ENCODE assay signal across 12 cellular contexts in genomic region chr6:36364669-36365479, GRCh38. TPM values are rescaled to one million over a fixed set of nuclear protein-coding genes. Genes with fewer than 3 reads are reported as not detected.
A peak's percentile ranks its signal among the peaks of the same experiment; 100 is the strongest.
DNase-seq lines count a peak whose midpoint lies in the region; ATAC-seq and FAIRE-seq lines count a peak whose summit lies in the region.
"Had no signal": no experiment of that assay in that cellular context is flagged by ENCODE, and none has a peak within 500 bp of the region (broad histone marks: within the 10 kb centered on the region; RNA-seq: fewer than 3 reads in every experiment).

No MANE protein-coding gene starts in this region.

- peak overlapping the region; percentile 65 to 92 (median 90) for H3K27ac Mint-ChIP-seq in IgD-negative memory B cell
- peak overlapping the region; percentile 59 for H3K27ac Mint-ChIP-seq in dendritic cell treated with granulocyte-macrophage colony-stimulating factor and Interleukin-4, amounts not matched to agents 40 ng/mL and 50 ng/mL, for 4 days

- H3K27me3 ChIP-seq in right cardiac atrium (ENCODE audit: control insufficient read depth, insufficient read depth): no peaks in the 10 kb centered on the region

- intact Hi-C loops in dendritic cell treated with granulocyte-macrophage colony-stimulating factor and Interleukin-4, amounts not matched to agents 40 ng/mL and 50 ng/mL, for 4 days (cut with micrococcal nuclease): loop anchor here (5.0 to 10.0 kb wide), 2 partner anchors 243 to 330 kb away; no protein-coding TSS in a partner anchor
- intact Hi-C loops in right cardiac atrium (cut with DNase I): loop anchor here in 2 of 4 donors (10.0 kb wide), 1 partner anchor 240 kb away; no protein-coding TSS in a partner anchor

- no peaks in the 10 kb centered on the region for H3K9me3 Mint-ChIP-seq in IgD-negative memory B cell
- H3K9me3 Mint-ChIP-seq in dendritic cell treated with granulocyte-macrophage colony-stimulating factor and Interleukin-4, amounts not matched to agents 40 ng/mL and 50 ng/mL, for 4 days: no peaks in the 10 kb centered on the region
- H3K9me3 Mint-ChIP-seq: CD4-positive, CD25-positive, alpha-beta regulatory T cell had no signal

- no peaks in the 10 kb centered on the region for H3K9me3 ChIP-seq in right cardiac atrium (ENCODE audit: control insufficient read depth, low read length)

- no peaks in the 10 kb centered on the region for H3K4me1 ChIP-seq in right cardiac atrium (ENCODE audit: control insufficient read depth, insufficient read depth, low read length)

- no peaks in the 10 kb centered on the region for H3K36me3 Mint-ChIP-seq in IgD-negative memory B cell
- H3K36me3 Mint-ChIP-seq in dendritic cell treated with granulocyte-macrophage colony-stimulating factor and Interleukin-4, amounts not matched to agents 40 ng/mL and 50 ng/mL, for 4 days (ENCODE audit: low read depth): no peaks in the 10 kb centered on the region

- peaks cover 17 to 21% (median 18%) of the 10 kb centered on the region in 3 donors for H3K4me1 Mint-ChIP-seq in IgD-negative memory B cell
- H3K4me1 Mint-ChIP-seq in dendritic cell treated with granulocyte-macrophage colony-stimulating factor and Interleukin-4, amounts not matched to agents 40 ng/mL and 50 ng/mL, for 4 days (ENCODE audit: low read depth): peaks cover 58% of the 10 kb centered on the region

- WGBS in right cardiac atrium: 74% methylated on average over 18 of the region's 19 CpGs

- no peak for FAIRE-seq in frontal cortex (lab: Jason Lieb, UNC)

- DNase-seq in stimulated activated CD4-positive, alpha-beta T cell treated with anti-CD3 and anti-CD28 coated beads, Interleukin-4, amount 100 ng/mL, for 24 hours: peak; percentile 20
- DNase-seq in stimulated activated CD4-positive, alpha-beta T cell treated with anti-CD3 and anti-CD28 coated beads, Interleukin-12 subunit alpha, Interleukin-12 subunit beta, amount 100 ng/mL, for 4 hours: no peak
- DNase-seq in NCI-H1092 (lab: John Stamatoyannopoulos, UW) (no peak), NCI-H146 treated with DMSO at 0.1 percent for 48 hours (lab: John Stamatoyannopoulos, UW; ENCODE audit: unreplicated experiment) (no peak), right cardiac atrium (no peak), frontal cortex (ENCODE audit: low spot score in 2 of 2) (no peak)
- DNase-seq: CD4-positive, CD25-positive, alpha-beta regulatory T cell; NCI-H1417 treated with DMSO at 0.1 percent for 48 hours; occipital lobe; SHP77 had no signal

- H3K27ac ChIP-seq in right cardiac atrium (ENCODE audit: low read length): no peak overlapping the region

- H3K4me3 ChIP-seq in right cardiac atrium (ENCODE audit: low read length): no peak overlapping the region

- no peak for ATAC-seq in right cardiac atrium

- no peaks in the 10 kb centered on the region for H3K27me3 Mint-ChIP-seq in IgD-negative memory B cell
- H3K27me3 Mint-ChIP-seq in dendritic cell treated with granulocyte-macrophage colony-stimulating factor and Interleukin-4, amounts not matched to agents 40 ng/mL and 50 ng/mL, for 4 days: peaks cover 4% of the 10 kb centered on the region
- H3K27me3 Mint-ChIP-seq: CD4-positive, CD25-positive, alpha-beta regulatory T cell had no signal

- peak overlapping the region in 3 of 4 donors; percentile 56 to 76 (median 58) for H3K4me3 Mint-ChIP-seq in IgD-negative memory B cell
- no peak overlapping the region for H3K4me3 Mint-ChIP-seq in dendritic cell treated with granulocyte-macrophage colony-stimulating factor and Interleukin-4, amounts not matched to agents 40 ng/mL and 50 ng/mL, for 4 days
- H3K4me3 Mint-ChIP-seq: CD4-positive, CD25-positive, alpha-beta regulatory T cell had no signal

RNA-seq across cellular contexts. Expression of gene ETV7, which starts 22.6 kb away (rescaled TPM):
- polyA plus RNA-seq in IgD-negative memory B cell (5.1 TPM), right cardiac atrium (0.18 TPM)
- total RNA-seq in right cardiac atrium (under 1 TPM; 0.18 to 0.37 (median 0.34) TPM), frontal cortex (not detected)
- total RNA-seq: occipital lobe had no signal

RNA-seq across cellular contexts. Expression of gene BNIP5, which starts 28.2 kb away (rescaled TPM):
- not detected for polyA plus RNA-seq in IgD-negative memory B cell
- under 1 TPM in 1 of 4 donors, not detected in 3; 0.06 TPM for total RNA-seq in right cardiac atrium
- 0.02 TPM for polyA plus RNA-seq in right cardiac atrium
- total RNA-seq in frontal cortex: under 0.01 TPM
- total RNA-seq: CD4-positive, CD25-positive, alpha-beta regulatory T cell; occipital lobe had no signal
- polyA plus RNA-seq: CD4-positive, CD25-positive, alpha-beta regulatory T cell had no signal
